Comparison of ENCODE assay signal across 13 cellular contexts in the genomic region with DNA sequence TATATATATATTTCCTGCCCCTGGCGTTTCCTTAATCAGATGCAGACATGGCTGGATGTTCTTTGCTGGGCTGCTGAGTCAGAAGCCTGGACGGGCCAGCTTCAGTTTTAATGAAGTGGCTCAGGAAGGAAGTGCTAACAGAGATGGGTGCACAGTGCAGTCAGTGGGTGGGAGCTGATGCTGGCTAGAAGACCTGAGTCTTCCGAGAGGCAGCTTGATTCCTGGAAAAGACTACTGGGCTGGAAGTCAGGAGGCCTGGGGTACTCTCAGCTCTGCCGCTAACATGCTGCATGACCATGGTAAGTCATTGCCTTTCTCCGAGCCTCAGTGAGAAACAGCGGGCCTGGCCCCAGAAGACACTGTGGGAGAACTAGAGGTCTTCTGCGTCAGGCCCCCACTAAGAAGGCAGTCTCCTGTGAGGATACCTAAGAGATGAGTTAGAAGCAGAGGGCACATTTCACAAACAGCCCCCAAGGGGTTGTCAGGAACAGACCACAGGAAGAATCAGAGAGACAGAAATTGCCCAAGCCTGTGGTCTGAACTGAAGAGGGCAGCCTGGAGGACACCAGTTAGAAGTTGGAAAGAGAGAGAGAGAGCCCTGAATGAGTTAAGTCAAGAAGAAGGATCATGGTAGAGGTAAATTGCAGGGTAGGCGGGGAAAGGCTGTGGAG. TPM values are rescaled to one million over a fixed set of nuclear protein-coding genes. Genes with fewer than 3 reads are reported as not detected.
DNase-seq lines count a peak whose midpoint lies in the region; ATAC-seq and TF ChIP-seq lines count a peak whose summit lies in the region.
"Had no signal": no experiment of that assay in that cellular context is flagged by ENCODE, and none has a peak within 500 bp of the region (broad histone marks: within the 10 kb centered on the region; RNA-seq: fewer than 3 reads in every experiment).

No MANE protein-coding gene starts in this region.

- peaks cover 55 to 70% of the 10 kb centered on the region in 2 donors for H3K4me1 Mint-ChIP-seq in natural killer cell treated with Interleukin-12 subunit alpha and Interleukin-12 subunit beta and Interleukin-15 and Interleukin-18, amount 100 ng/mL, for 72 hours (ENCODE audit: low read depth in 2 of 2)
- H3K4me1 Mint-ChIP-seq in natural killer cell (peaks cover 48 to 49% of the 10 kb centered on the region in 2 donors), T-cell (peaks cover 82 to 89% (median 86%) of the 10 kb centered on the region in 3 donors)

- TF ChIP-seq CTCF in natural killer cell (IDR thresholded peaks at IDR 0.05) (no peak), astrocyte of the spinal cord (IDR thresholded peaks at IDR 0.05; ENCODE audit: low read depth, low read length) (no peak)

- POLR2A ChIA-PET in T-cell (lab: Charles Lee) = interaction anchor here in 1 of 2 donors (0.5 kb wide), 1 partner anchor 47 kb away, joined by 5 read pairs; no protein-coding TSS in a partner anchor

- in situ Hi-C loops in astrocyte of the spinal cord (cut with HindIII; ENCODE audit: low sequenced_read_pairs) = no loop called here

- H3K27me3 Mint-ChIP-seq in natural killer cell treated with Interleukin-12 subunit alpha and Interleukin-12 subunit beta and Interleukin-15 and Interleukin-18, amount 100 ng/mL, for 72 hours = peaks cover 0 to 8% of the 10 kb centered on the region in 2 donors
- peaks cover 0 to 3% of the 10 kb centered on the region in 2 donors for H3K27me3 Mint-ChIP-seq in natural killer cell (ENCODE audit: low read depth in 2 of 2)
- peaks cover 0 to 9% of the 10 kb centered on the region in 2 donors for H3K27me3 Mint-ChIP-seq in T-cell
- H3K27me3 Mint-ChIP-seq: activated B cell treated with CpG ODN at 0.5 μM for 24 hours had no signal

- H3K36me3 Mint-ChIP-seq in natural killer cell treated with Interleukin-12 subunit alpha and Interleukin-12 subunit beta and Interleukin-15 and Interleukin-18, amount 100 ng/mL, for 72 hours = peaks cover 6% of the 10 kb centered on the region
- H3K36me3 Mint-ChIP-seq in natural killer cell (no peaks in the 10 kb centered on the region), T-cell (no peaks in the 10 kb centered on the region)

- CTCF ChIA-PET in T-cell (lab: Charles Lee) = interaction anchor here in 1 of 2 donors (0.6 kb wide), 1 partner anchor 56 kb away, joined by 4 read pairs; no protein-coding TSS in a partner anchor

- intact Hi-C loops in natural killer cell (cut with micrococcal nuclease) = loop anchor here (5.0 kb wide), 1 partner anchor 53 kb away; no protein-coding TSS in a partner anchor

- peak overlapping the region; percentile 88 to 94 for H3K27ac Mint-ChIP-seq in natural killer cell treated with Interleukin-12 subunit alpha and Interleukin-12 subunit beta and Interleukin-15 and Interleukin-18, amount 100 ng/mL, for 72 hours
- H3K27ac Mint-ChIP-seq in natural killer cell = no peak overlapping the region
- H3K27ac Mint-ChIP-seq in T-cell = peak overlapping the region; percentile 89 to 97
- H3K27ac Mint-ChIP-seq: activated B cell treated with CpG ODN at 0.5 μM for 24 hours had no signal

- no peak overlapping the region for H3K4me3 ChIP-seq in astrocyte of the spinal cord (ENCODE audit: low read depth, low read length)

- no peaks in the 10 kb centered on the region for H3K9me3 Mint-ChIP-seq in natural killer cell treated with Interleukin-12 subunit alpha and Interleukin-12 subunit beta and Interleukin-15 and Interleukin-18, amount 100 ng/mL, for 72 hours
- H3K9me3 Mint-ChIP-seq in natural killer cell = no peaks in the 10 kb centered on the region
- H3K9me3 Mint-ChIP-seq in T-cell = no peaks in the 10 kb centered on the region
- H3K9me3 Mint-ChIP-seq: activated B cell treated with CpG ODN at 0.5 μM for 24 hours had no signal

- H3K4me3 Mint-ChIP-seq in natural killer cell treated with Interleukin-12 subunit alpha and Interleukin-12 subunit beta and Interleukin-15 and Interleukin-18, amount 100 ng/mL, for 72 hours = peak overlapping the region; percentile 89
- H3K4me3 Mint-ChIP-seq in natural killer cell (no peak overlapping the region), T-cell (peak overlapping the region; percentile 60 to 80 (median 75))
- H3K4me3 Mint-ChIP-seq: activated B cell treated with CpG ODN at 0.5 μM for 24 hours had no signal

- DNase-seq in natural killer cell treated with Interleukin-12 subunit alpha and Interleukin-12 subunit beta and Interleukin-15 and Interleukin-18, amount 100 ng/mL, for 72 hours (ENCODE audit: low spot score) = peak; percentile 63
- no peak for DNase-seq in natural killer cell
- DNase-seq in T-cell = no peak
- DNase-seq in astrocyte of the spinal cord (ENCODE audit: low read depth, low spot score) = peak; percentile 6
- DNase-seq in stromal cell of bone marrow (ENCODE audit: low read depth) = peak; percentile 2
- no peak for DNase-seq in left lobe of liver (ENCODE audit: low spot score)
- DNase-seq: activated B cell treated with CpG ODN at 0.5 μM for 24 hours, C1 segment of cervical spinal cord, NCI-H1048 had no signal

- peak; percentile 62 to 68 for ATAC-seq in natural killer cell treated with Interleukin-12 subunit alpha and Interleukin-12 subunit beta and Interleukin-15 and Interleukin-18, amount 100 ng/mL, for 72 hours
- no peak for ATAC-seq in natural killer cell
- ATAC-seq in T-cell (replicated peaks in 1 of 4) = no peak
- no peak for ATAC-seq in HG03378 (IDR thresholded peaks at IDR 0.05; ENCODE audit: unreplicated experiment)
- ATAC-seq in left lobe of liver = no peak
- ATAC-seq in GM19452 (IDR thresholded peaks at IDR 0.05; ENCODE audit: unreplicated experiment) = no peak

RNA-seq across cellular contexts. Expression of a gene that starts 8.3 kb away (rescaled TPM):
- total RNA-seq in natural killer cell treated with Interleukin-12 subunit alpha and Interleukin-12 subunit beta and Interleukin-15 and Interleukin-18, amount 100 ng/mL, for 72 hours = 10 to 100 TPM in 1 of 2 donors, 1 to 10 TPM in 1; 9.0 to 10.1 TPM
- total RNA-seq in natural killer cell (1 to 10 TPM in 1 of 3 donors, under 1 TPM in 1, not detected in 1; 0.77 to 1.5 TPM), T-cell (10 to 100 TPM; 23.8 to 38.4 (median 37.1) TPM), left lobe of liver (0.15 TPM)
- total RNA-seq: activated B cell treated with CpG ODN at 0.5 μM for 24 hours, lung microvascular endothelial cell, osteocyte had no signal

Comparison
In these comparisons a context has a peak if more than half of its experiments do, and no peak if none do; other contexts are left out.
1. ATAC-seq: peak in natural killer cell treated with Interleukin-12 subunit alpha and Interleukin-12 subunit beta and Interleukin-15 and Interleukin-18, amount 100 ng/mL, for 72 hours (2 of 2); none in natural killer cell (0 of 3), T-cell (0 of 4), HG03378 (single experiment), left lobe of liver (single experiment) and GM19452 (single experiment).
2. DNase-seq: peak in natural killer cell treated with Interleukin-12 subunit alpha and Interleukin-12 subunit beta and Interleukin-15 and Interleukin-18, amount 100 ng/mL, for 72 hours (single experiment), astrocyte of the spinal cord (single experiment) and stromal cell of bone marrow (single experiment); none in natural killer cell (single experiment), T-cell (0 of 34) and left lobe of liver (single experiment).
3. H3K27ac Mint-ChIP-seq: peak in natural killer cell treated with Interleukin-12 subunit alpha and Interleukin-12 subunit beta and Interleukin-15 and Interleukin-18, amount 100 ng/mL, for 72 hours (2 of 2) and T-cell (2 of 2); none in natural killer cell (0 of 2).